1 cellular context compared by ENCODE assay signal in the genomic region with DNA sequence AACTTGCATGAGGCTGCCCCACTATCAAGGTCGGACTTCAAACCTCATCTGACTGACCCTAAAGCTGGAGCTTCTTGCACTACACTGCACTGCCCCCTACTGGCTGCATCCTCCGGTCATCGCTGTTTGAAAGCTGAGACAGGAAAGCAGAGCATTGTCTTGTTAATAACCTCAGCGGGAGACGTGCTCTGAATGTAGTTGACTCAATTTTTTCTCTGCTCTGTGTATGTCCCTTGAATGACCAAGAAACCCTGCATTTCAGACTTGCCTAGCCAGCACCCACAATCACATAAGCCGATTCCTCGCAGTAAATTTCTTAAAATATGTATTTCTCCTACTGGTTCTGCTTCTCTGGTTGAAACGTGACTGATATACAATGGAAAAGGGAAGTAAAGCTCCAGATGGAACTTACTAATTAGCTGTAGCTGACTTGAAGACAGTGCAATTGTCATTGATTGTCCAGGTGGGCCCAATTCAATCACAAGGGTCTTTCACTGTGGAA.
TF ChIP-seq lines count a peak whose summit lies in the region.

No MANE protein-coding gene starts in this region.

TF ChIP-seq in HepG2, 621 proteins besides CTCF, POLR2A, EP300 and RAD21 (continued from another document):
- TF ChIP-seq ATM (IDR thresholded peaks at IDR 0.05; ENCODE audit: borderline replicate concordance) (no peak), ZNF224 (CRISPR knock-in tag; IDR thresholded peaks at IDR 0.05) (no peak), BRD4 (CRISPR knock-in tag; IDR thresholded peaks at IDR 0.05) (no peak), CENPX (CRISPR knock-in tag; IDR thresholded peaks at IDR 0.05) (no peak), ISX (CRISPR knock-in tag; conservative IDR thresholded peaks at IDR 0.05) (no peak), KAT7 (CRISPR knock-in tag; IDR thresholded peaks at IDR 0.05; ENCODE audit: borderline replicate concordance) (no peak), SMAD9 (CRISPR knock-in tag; IDR thresholded peaks at IDR 0.05) (no peak), ZEB1 (IDR thresholded peaks at IDR 0.05; ENCODE audit: insufficient replicate concordance, low read depth) (no peak), HNF4G (IDR thresholded peaks at IDR 0.05; ENCODE audit: borderline replicate concordance, low read depth, low read length) (peak; percentile 28; the same call in 1 of the 2 replicates), HNF4G (CRISPR knock-in tag; IDR thresholded peaks at IDR 0.05; ENCODE audit: borderline replicate concordance, low read depth) (no peak), SNRNP70 (IDR thresholded peaks at IDR 0.05; ENCODE audit: low read depth, low read length) (no peak), ZNF839 (CRISPR knock-in tag; IDR thresholded peaks at IDR 0.05; ENCODE audit: borderline replicate concordance) (no peak), MED8 (CRISPR knock-in tag; IDR thresholded peaks at IDR 0.05; ENCODE audit: insufficient replicate concordance) (no peak), MYNN (CRISPR knock-in tag; IDR thresholded peaks at IDR 0.05; ENCODE audit: low read depth) (no peak), NR2C2 (CRISPR knock-in tag; IDR thresholded peaks at IDR 0.05; ENCODE audit: borderline replicate concordance) (no peak), NPAS2 (CRISPR knock-in tag; IDR thresholded peaks at IDR 0.05; ENCODE audit: borderline replicate concordance) (no peak), ARNT2 (CRISPR knock-in tag; IDR thresholded peaks at IDR 0.05; ENCODE audit: low read depth) (no peak), RBM22 (optimal IDR thresholded peaks at IDR 0.05; ENCODE audit: low read length) (no peak), KDM2A (CRISPR knock-in tag; IDR thresholded peaks at IDR 0.05; ENCODE audit: borderline replicate concordance, low read depth) (peak; percentile 44; the same call in 1 of the 2 replicates), MZF1 (CRISPR knock-in tag; IDR thresholded peaks at IDR 0.05; ENCODE audit: borderline replicate concordance) (no peak), MED1 (CRISPR knock-in tag; IDR thresholded peaks at IDR 0.05) (peak; percentile 29; the same call in 1 of the 2 replicates), CENPT (CRISPR knock-in tag; IDR thresholded peaks at IDR 0.05; ENCODE audit: low read depth) (no peak), THAP11 (CRISPR knock-in tag; IDR thresholded peaks at IDR 0.05) (0 out of 2 replicates have a peak, but pooled peaks have one; percentile 28), ZNF670 (CRISPR knock-in tag; IDR thresholded peaks at IDR 0.05; ENCODE audit: borderline replicate concordance) (no peak), RXRB (CRISPR knock-in tag; IDR thresholded peaks at IDR 0.05; ENCODE audit: borderline replicate concordance) (no peak), ZNF121 (CRISPR knock-in tag; IDR thresholded peaks at IDR 0.05) (no peak), ZNF335 (CRISPR knock-in tag; IDR thresholded peaks at IDR 0.05) (peak; percentile 58; the same call in 1 of the 2 replicates), MTF2 (CRISPR knock-in tag; IDR thresholded peaks at IDR 0.05; ENCODE audit: borderline replicate concordance) (0 out of 2 replicates have a peak, but pooled peaks have one; percentile 80), ZNF264 (CRISPR knock-in tag; IDR thresholded peaks at IDR 0.05) (no peak), ZNF331 (CRISPR knock-in tag; IDR thresholded peaks at IDR 0.05) (peak; percentile 51; the same call in 1 of the 2 replicates), KDM1A (CRISPR knock-in tag; IDR thresholded peaks at IDR 0.05) (no peak), CBX5 (CRISPR knock-in tag; IDR thresholded peaks at IDR 0.05; ENCODE audit: borderline replicate concordance) (no peak), ZSCAN29 (CRISPR knock-in tag; conservative IDR thresholded peaks at IDR 0.05) (no peak), ZNF136 (CRISPR knock-in tag; IDR thresholded peaks at IDR 0.05; ENCODE audit: low read depth) (no peak)
- TF ChIP-seq, protein P1, sequence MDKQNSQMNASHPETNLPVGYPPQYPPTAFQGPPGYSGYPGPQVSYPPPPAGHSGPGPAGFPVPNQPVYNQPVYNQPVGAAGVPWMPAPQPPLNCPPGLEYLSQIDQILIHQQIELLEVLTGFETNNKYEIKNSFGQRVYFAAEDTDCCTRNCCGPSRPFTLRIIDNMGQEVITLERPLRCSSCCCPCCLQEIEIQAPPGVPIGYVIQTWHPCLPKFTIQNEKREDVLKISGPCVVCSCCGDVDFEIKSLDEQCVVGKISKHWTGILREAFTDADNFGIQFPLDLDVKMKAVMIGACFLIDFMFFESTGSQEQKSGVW (CRISPR knock-in tag; IDR thresholded peaks at IDR 0.05; ENCODE audit: borderline replicate concordance) = no peak
- TF ChIP-seq, protein P2, sequence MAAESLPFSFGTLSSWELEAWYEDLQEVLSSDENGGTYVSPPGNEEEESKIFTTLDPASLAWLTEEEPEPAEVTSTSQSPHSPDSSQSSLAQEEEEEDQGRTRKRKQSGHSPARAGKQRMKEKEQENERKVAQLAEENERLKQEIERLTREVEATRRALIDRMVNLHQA (CRISPR knock-in tag; IDR thresholded peaks at IDR 0.05) = no peak
- TF ChIP-seq, protein P3, sequence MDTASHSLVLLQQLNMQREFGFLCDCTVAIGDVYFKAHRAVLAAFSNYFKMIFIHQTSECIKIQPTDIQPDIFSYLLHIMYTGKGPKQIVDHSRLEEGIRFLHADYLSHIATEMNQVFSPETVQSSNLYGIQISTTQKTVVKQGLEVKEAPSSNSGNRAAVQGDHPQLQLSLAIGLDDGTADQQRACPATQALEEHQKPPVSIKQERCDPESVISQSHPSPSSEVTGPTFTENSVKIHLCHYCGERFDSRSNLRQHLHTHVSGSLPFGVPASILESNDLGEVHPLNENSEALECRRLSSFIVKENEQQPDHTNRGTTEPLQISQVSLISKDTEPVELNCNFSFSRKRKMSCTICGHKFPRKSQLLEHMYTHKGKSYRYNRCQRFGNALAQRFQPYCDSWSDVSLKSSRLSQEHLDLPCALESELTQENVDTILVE (CRISPR knock-in tag; IDR thresholded peaks at IDR 0.05) = 0 out of 2 replicates have a peak, but pooled peaks have one; percentile 48
- TF ChIP-seq, protein P4, sequence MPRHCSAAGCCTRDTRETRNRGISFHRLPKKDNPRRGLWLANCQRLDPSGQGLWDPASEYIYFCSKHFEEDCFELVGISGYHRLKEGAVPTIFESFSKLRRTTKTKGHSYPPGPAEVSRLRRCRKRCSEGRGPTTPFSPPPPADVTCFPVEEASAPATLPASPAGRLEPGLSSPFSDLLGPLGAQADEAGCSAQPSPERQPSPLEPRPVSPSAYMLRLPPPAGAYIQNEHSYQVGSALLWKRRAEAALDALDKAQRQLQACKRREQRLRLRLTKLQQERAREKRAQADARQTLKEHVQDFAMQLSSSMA (CRISPR knock-in tag; IDR thresholded peaks at IDR 0.05) = no peak
